8 cellular contexts compared by ENCODE assay signal in the genomic region with DNA sequence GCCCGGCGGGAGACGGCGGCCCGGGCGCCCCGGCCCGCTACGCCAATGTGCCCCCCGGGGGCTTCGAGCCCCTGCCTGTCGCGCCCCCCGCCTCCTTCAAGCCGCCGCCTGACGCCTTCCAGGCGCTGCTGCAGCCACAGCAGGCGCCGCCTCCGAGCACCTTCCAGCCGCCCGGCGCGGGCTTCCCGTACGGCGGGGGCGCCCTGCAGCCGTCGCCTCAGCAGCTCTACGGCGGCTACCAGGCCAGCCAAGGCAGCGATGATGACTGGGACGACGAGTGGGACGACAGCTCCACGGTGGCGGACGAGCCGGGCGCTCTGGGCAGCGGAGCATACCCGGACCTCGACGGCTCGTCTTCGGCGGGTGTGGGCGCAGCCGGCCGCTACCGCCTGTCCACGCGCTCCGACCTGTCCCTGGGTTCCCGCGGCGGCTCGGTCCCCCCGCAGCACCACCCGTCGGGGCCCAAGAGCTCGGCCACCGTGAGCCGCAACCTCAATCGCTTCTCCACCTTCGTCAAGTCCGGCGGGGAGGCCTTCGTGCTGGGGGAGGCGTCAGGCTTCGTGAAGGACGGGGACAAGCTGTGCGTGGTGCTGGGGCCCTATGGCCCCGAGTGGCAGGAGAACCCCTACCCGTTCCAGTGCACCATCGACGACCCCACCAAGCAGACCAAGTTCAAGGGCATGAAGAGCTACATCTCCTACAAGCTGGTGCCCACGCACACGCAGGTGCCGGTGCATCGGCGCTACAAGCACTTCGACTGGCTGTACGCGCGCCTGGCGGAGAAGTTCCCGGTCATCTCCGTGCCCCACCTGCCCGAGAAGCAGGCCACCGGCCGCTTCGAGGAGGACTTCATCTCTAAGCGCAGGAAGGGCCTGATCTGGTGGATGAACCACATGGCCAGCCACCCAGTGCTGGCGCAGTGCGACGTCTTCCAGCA. TPM values are rescaled to one million over a fixed set of nuclear protein-coding genes. Genes with fewer than 3 reads are reported as not detected.
A peak's percentile ranks its signal among the peaks of the same experiment; 100 is the strongest.
DNase-seq lines count a peak whose midpoint lies in the region; ATAC-seq and TF ChIP-seq lines count a peak whose summit lies in the region.

No MANE protein-coding gene starts in this region.

- peak overlapping the region; percentile 95 for H3K4ac ChIP-seq in mesendoderm (ENCODE audit: low read depth, low read length)

- no peak overlapping the region for H2AK5ac ChIP-seq in mesendoderm (ENCODE audit: low read length)

- peaks cover 1% of the 10 kb centered on the region for H3K79me1 ChIP-seq in mesendoderm (ENCODE audit: low read length)

- H4K5ac ChIP-seq in mesendoderm (ENCODE audit: low read length): no peak overlapping the region

- DNase-seq in DMS53 treated with DMSO at 0.1 percent for 48 hours (lab: John Stamatoyannopoulos, UW; ENCODE audit: unreplicated experiment) (peak; percentile 38), mesendoderm (peak; percentile 72), GM19240 (ENCODE audit: insufficient read length, low spot score) (no peak)
- DNase-seq in activated CD4-positive, alpha-beta T cell treated with anti-CD3 and anti-CD28 coated beads, Interleukin-2, amount 50 U/mL, for 4 hours: peak; percentile 42 to 46
- peak; percentile 41 for DNase-seq in effector CD4-positive, alpha-beta T cell
- DNase-seq in stimulated activated CD8-positive, alpha-beta memory T cell treated with anti-CD3 and anti-CD28 coated beads, Interleukin-4, amount 100 ng/mL, for 24 hours (ENCODE audit: low read depth): peak; percentile 47

- no CpG with 5 or more reads among the region's 99 CpGs for WGBS in mesendoderm (ENCODE audit: extremely low coverage, insufficient coverage, low lambda C conversion rate)

- H3K36me3 ChIP-seq in Loucy (ENCODE audit: insufficient read depth, low read length) (no peaks in the 10 kb centered on the region), mesendoderm (ENCODE audit: control insufficient read depth, insufficient read depth, low read length) (no peaks in the 10 kb centered on the region)

- no peaks in the 10 kb centered on the region for H3K9me3 ChIP-seq in Loucy (ENCODE audit: insufficient read depth, low read depth, low read length)

- peaks cover 34% of the 10 kb centered on the region for H3K79me2 ChIP-seq in Loucy (ENCODE audit: insufficient read depth, low read length)
- peaks cover 54% of the 10 kb centered on the region for H3K79me2 ChIP-seq in mesendoderm (ENCODE audit: control insufficient read depth, insufficient read depth, low read length)

- H3K56ac ChIP-seq in mesendoderm (ENCODE audit: low read length): peak overlapping the region; percentile 76

- H3K4me1 ChIP-seq in Loucy (ENCODE audit: insufficient read depth, low read length, poor library complexity, severe bottlenecking): peaks cover 51% of the 10 kb centered on the region
- H3K4me1 ChIP-seq in mesendoderm (ENCODE audit: control insufficient read depth, low read depth, low read length): peaks cover 7% of the 10 kb centered on the region

- peak overlapping the region; percentile 72 for H3K23ac ChIP-seq in mesendoderm (ENCODE audit: low read length)

- no peak overlapping the region for H2BK15ac ChIP-seq in mesendoderm (replicated peaks; ENCODE audit: low read depth)

- peak overlapping the region; percentile 95 for H2AFZ ChIP-seq in Loucy (ENCODE audit: low read length)

- H3F3A ChIP-seq in Loucy (ENCODE audit: low read depth): no peaks in the 10 kb centered on the region

- peak overlapping the region; percentile 89 for H3K4me3 ChIP-seq in Loucy (ENCODE audit: low read length, poor library complexity, severe bottlenecking)
- peak overlapping the region; percentile 82 for H3K4me3 ChIP-seq in mesendoderm (ENCODE audit: low read length)

- peak; percentile 22 for ATAC-seq in GM21737 (IDR thresholded peaks at IDR 0.05; ENCODE audit: unreplicated experiment)

- no peaks in the 10 kb centered on the region for H3K9me2 ChIP-seq in Loucy (replicated peaks; ENCODE audit: low read depth, low read length)

- H2BK5ac ChIP-seq in mesendoderm (ENCODE audit: low read length): no peak overlapping the region

- no peak overlapping the region for H4K8ac ChIP-seq in mesendoderm (ENCODE audit: low read depth, low read length)

- H3K9ac ChIP-seq in Loucy (ENCODE audit: low read depth, low read length, poor library complexity, severe bottlenecking) (peak overlapping the region; percentile 80), mesendoderm (ENCODE audit: low read length) (peak overlapping the region; percentile 60)

- peak overlapping the region; percentile 72 for H3K4me2 ChIP-seq in Loucy (ENCODE audit: low read depth, low read length, poor library complexity, severe bottlenecking)
- peak overlapping the region; percentile 87 for H3K4me2 ChIP-seq in mesendoderm (ENCODE audit: low read length)

- peak overlapping the region; percentile 98 for H3K18ac ChIP-seq in mesendoderm (ENCODE audit: low read length)

- TF ChIP-seq CTCF in Loucy (conservative IDR thresholded peaks at IDR 0.05; ENCODE audit: low read length): no peak

- H3K27ac ChIP-seq in mesendoderm (ENCODE audit: low read depth, low read length): peak overlapping the region; percentile 96

- no peaks in the 10 kb centered on the region for H4K20me1 ChIP-seq in Loucy (ENCODE audit: insufficient read depth, low read length, poor library complexity, severe bottlenecking)

- H2BK120ac ChIP-seq in mesendoderm (ENCODE audit: low read depth, low read length): peak overlapping the region; percentile 79

- H3K27me3 ChIP-seq in Loucy (ENCODE audit: insufficient read depth, low read length, poor library complexity, severe bottlenecking): no peaks in the 10 kb centered on the region
- no peaks in the 10 kb centered on the region for H3K27me3 ChIP-seq in mesendoderm (ENCODE audit: insufficient read depth, low read length, poor library complexity)

RNA-seq across cellular contexts. Expression of a gene that starts 0.9 kb away (rescaled TPM):
- 20.7 TPM for polyA plus RNA-seq in mesendoderm (2013, experiment 1 of 2)
- polyA plus RNA-seq in mesendoderm (2013, experiment 2 of 2): 20.4 TPM
